ENCODE assay signal across 9 cellular contexts in the genomic region with DNA sequence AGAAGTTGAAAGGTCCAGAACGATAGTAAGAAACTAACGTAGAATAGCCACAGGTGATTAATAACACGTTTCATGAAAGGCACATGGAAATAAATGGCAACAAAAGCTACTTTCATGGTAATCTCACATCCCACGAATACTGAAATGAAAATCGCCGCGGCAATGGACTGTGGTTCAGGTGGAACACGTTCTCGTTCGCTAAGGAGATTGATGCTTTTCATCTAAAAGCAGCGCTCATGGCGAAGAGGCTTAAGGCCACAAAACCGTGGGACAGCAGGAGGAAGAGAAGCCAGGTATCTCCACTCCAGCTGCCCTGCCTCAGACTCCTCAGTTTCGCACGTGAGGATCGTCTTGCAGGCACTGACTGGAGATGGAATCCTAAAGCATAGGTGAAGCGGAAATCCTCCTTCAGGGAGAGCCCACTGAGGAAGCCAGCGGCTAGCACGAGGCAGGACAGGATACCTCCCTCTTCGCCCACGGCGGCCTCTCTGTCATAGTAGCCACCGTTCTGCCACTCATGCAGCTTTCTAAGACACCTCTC. TPM values are rescaled to one million over a fixed set of nuclear protein-coding genes. Genes with fewer than 3 reads are reported as not detected.
DNase-seq lines count a peak whose midpoint lies in the region; ATAC-seq, FAIRE-seq and TF ChIP-seq lines count a peak whose summit lies in the region.
"Had no signal": no experiment of that assay in that cellular context is flagged by ENCODE, and none has a peak within 500 bp of the region (broad histone marks: within the 10 kb centered on the region; RNA-seq: fewer than 3 reads in every experiment).

No MANE protein-coding gene starts in this region.

- TF ChIP-seq POLR2A in H1 (IDR thresholded peaks at IDR 0.05; ENCODE audit: control extremely low read depth in 1 of 2, low read depth in 2 of 2, low read length in 2 of 2): no peak

- peaks cover 3 to 4% of the 10 kb centered on the region in 2 experiments for H4K20me1 ChIP-seq in H1 (replicated peaks in 1 of 2; ENCODE audit: control insufficient read depth in 1 of 2, insufficient read depth in 2 of 2, low read length in 2 of 2)

- H2BK5ac ChIP-seq in H1 (ENCODE audit: low read depth, low read length): peak overlapping the region; percentile 89

- no peak for TF ChIP-seq CTCF in AG04449 (IDR thresholded peaks at IDR 0.05; ENCODE audit: insufficient read depth, low read length, missing control alignments)
- no peak for TF ChIP-seq CTCF in RWPE1 (conservative IDR thresholded peaks at IDR 0.05; ENCODE audit: low read depth)
- no peak for TF ChIP-seq CTCF in H1 (IDR thresholded peaks at IDR 0.05; ENCODE audit: control extremely low read depth in 1 of 3, insufficient read depth in 1 of 3, low read depth in 1 of 3, low read length in 3 of 3)
- no peak for TF ChIP-seq CTCF in natural killer cell (IDR thresholded peaks at IDR 0.05)

- H3K4me3 ChIP-seq in AG04449 (ENCODE audit: low read depth, low read length): peak overlapping the region; percentile 91
- H3K4me3 ChIP-seq in H1 (ENCODE audit: extremely low read depth in 1 of 4, insufficient read depth in 2 of 4, low read depth in 3 of 4, low read length in 4 of 4): peak overlapping the region; percentile 82 to 96 (median 91)

- peak overlapping the region; percentile 70 for H3K56ac ChIP-seq in H1 (replicated peaks; ENCODE audit: insufficient read length, low read depth, low read length)

- H2BK120ac ChIP-seq in H1 (replicated peaks; ENCODE audit: low read depth, low read length): peak overlapping the region; percentile 21

- no peak overlapping the region for H4K91ac ChIP-seq in H1 (replicated peaks; ENCODE audit: insufficient read length, low read length)

- H3K23me2 ChIP-seq in H1 (ENCODE audit: low read depth, low read length): peaks cover 13% of the 10 kb centered on the region

- H3K9me3 ChIP-seq in H1 (ENCODE audit: insufficient read depth in 2 of 2, low read depth in 1 of 2, low read length in 1 of 2): no peaks in the 10 kb centered on the region

- H3K4me1 ChIP-seq in H1 (replicated peaks in 1 of 4; ENCODE audit: control insufficient read depth in 3 of 4, insufficient read depth in 4 of 4, low read length in 3 of 4): peaks cover 0 to 3% (median 0%) of the 10 kb centered on the region in 4 experiments; a peak in 2 of 7 replicates

- no peak for DNase-seq in AG04449 (ENCODE audit: low read depth, low spot score)
- no peak for DNase-seq in RWPE1 (ENCODE audit: low spot score)
- no peak for DNase-seq in H1 (ENCODE audit: low read depth in 1 of 2, low spot score in 2 of 2)
- no peak for DNase-seq in natural killer cell
- DNase-seq in iPS-NIHi11 (ENCODE audit: low spot score): no peak
- DNase-seq in C1 segment of cervical spinal cord (lab: John Stamatoyannopoulos, UW): no peak

- H3K36me3 ChIP-seq in H1 (ENCODE audit: control insufficient read depth in 2 of 4, insufficient read depth in 4 of 4, low read length in 3 of 4): no peaks in the 10 kb centered on the region

- no peak overlapping the region for H3K23ac ChIP-seq in H1 (ENCODE audit: insufficient read length)

- H3K4me1 Mint-ChIP-seq in natural killer cell: peaks cover 18 to 27% of the 10 kb centered on the region in 2 donors

- H2AK5ac ChIP-seq in H1 (ENCODE audit: low read depth, low read length): no peak overlapping the region

- no peak for TF ChIP-seq EP300 in H1 (IDR thresholded peaks at IDR 0.05; ENCODE audit: borderline replicate concordance in 1 of 2, low read depth in 2 of 2, low read length in 2 of 2)

- H2BK12ac ChIP-seq in H1 (ENCODE audit: low read depth, low read length): 0 out of 2 replicates have a peak overlapping the region, but pooled peaks have one; percentile 12

- H3K27ac ChIP-seq in RWPE1 (peak overlapping the region; percentile 97), H1 (ENCODE audit: low read depth, low read length) (peak overlapping the region; percentile 51; the same call in 1 of the 2 replicates)

- H2BK15ac ChIP-seq in H1 (ENCODE audit: low read length): no peak overlapping the region

- H3K4ac ChIP-seq in H1 (replicated peaks; ENCODE audit: insufficient read length, low read depth, low read length): peak overlapping the region; percentile 95

- H3K4me3 Mint-ChIP-seq in natural killer cell: peak overlapping the region; percentile 96

- H3K36me3 Mint-ChIP-seq in natural killer cell: no peaks in the 10 kb centered on the region

- H3K79me2 ChIP-seq in H1 (ENCODE audit: control insufficient read depth in 1 of 2, insufficient read depth in 2 of 2, low read length in 2 of 2): peaks cover 0 to 31% of the 10 kb centered on the region in 2 experiments

- peak overlapping the region; percentile 3 for H3K14ac ChIP-seq in H1 (ENCODE audit: insufficient read length)

- H2BK20ac ChIP-seq in H1 (ENCODE audit: low read length): no peak overlapping the region

- H3K79me1 ChIP-seq in H1 (ENCODE audit: low read depth, low read length): no peaks in the 10 kb centered on the region

- TF ChIP-seq RAD21 in H1 (IDR thresholded peaks at IDR 0.05 in 1 of 2, conservative IDR thresholded peaks at IDR 0.05 in 1 of 2; ENCODE audit: low read depth in 2 of 2, low read length in 2 of 2): no peak

- H3K9me3 Mint-ChIP-seq in natural killer cell: no peaks in the 10 kb centered on the region

- peaks cover 14 to 21% of the 10 kb centered on the region in 2 donors for H3K27me3 Mint-ChIP-seq in natural killer cell (ENCODE audit: low read depth in 2 of 2)

- H3K27me3 ChIP-seq in H1 (replicated peaks in 1 of 4; ENCODE audit: control insufficient read depth in 3 of 4, extremely low read depth in 1 of 4, insufficient read depth in 3 of 4, low read length in 3 of 4): peaks cover 0 to 11% (median 5%) of the 10 kb centered on the region in 4 experiments; a peak in 4 of 7 replicates

- peak overlapping the region; percentile 90 for H4K8ac ChIP-seq in H1 (ENCODE audit: extremely low read depth, insufficient read depth, low read length)

- CTCF ChIA-PET in AG04449 (lab: Yijun Ruan, JAX): interaction anchor here (1.0 to 2.3 kb wide), 2 partner anchors 9 to 631 kb away, joined by 4 to 32 read pairs; no protein-coding TSS in a partner anchor
- CTCF ChIA-PET in RWPE1 (lab: Yijun Ruan, JAX): interaction anchor here (0.6 kb wide), 1 partner anchor 148 kb away, joined by 4 read pairs; no protein-coding TSS in a partner anchor
- CTCF ChIA-PET in H1 (lab: Charles Lee; ENCODE audit: partially characterized antibody): interaction anchor here (0.7 to 1.2 kb wide), 4 partner anchors 12 to 49 kb away, joined by 3 to 5 read pairs (median 3); no protein-coding TSS in a partner anchor

- no peak for FAIRE-seq in H1 (lab: Jason Lieb, UNC)

- peak overlapping the region; percentile 54 to 80 (median 78) for H3K9ac ChIP-seq in H1 (replicated peaks in 1 of 4; ENCODE audit: extremely low read depth in 1 of 4, low read depth in 3 of 4, low read length in 3 of 4)

- ATAC-seq in GM18861 (IDR thresholded peaks at IDR 0.05; ENCODE audit: unreplicated experiment): peak; percentile 6
- peak; percentile 10 for ATAC-seq in HG03103 (IDR thresholded peaks at IDR 0.05; ENCODE audit: low read depth, unreplicated experiment)
- ATAC-seq in natural killer cell: peak in 2 of 3 donors; percentile 5 to 17

- 11% methylated on average over 23 of the region's 23 CpGs; no CpG with 5 or more reads in 1 of the 2 experiments for WGBS in H1 (ENCODE audit: extremely low coverage in 1 of 2, insufficient coverage in 1 of 2, insufficient read length in 1 of 2, insufficient replicate concordance in 2 of 2, low coverage in 1 of 2, low lambda C conversion rate in 2 of 2, missing lambda C conversion rate in 1 of 2), 2 experiments

- intact Hi-C loops in natural killer cell (cut with micrococcal nuclease): no loop called here

- peak overlapping the region; percentile 71 for H4K5ac ChIP-seq in H1 (ENCODE audit: insufficient read length, low read depth, low read length)

- peak overlapping the region; percentile 62 to 85 for H3K27ac Mint-ChIP-seq in natural killer cell

- POLR2A ChIA-PET in AG04449 (lab: Yijun Ruan, JAX): interaction anchor here (0.5 kb wide), 1 partner anchor 254 kb away, joined by 3 read pairs; no protein-coding TSS in a partner anchor
- POLR2A ChIA-PET in RWPE1 (lab: Yijun Ruan, JAX; ENCODE audit: low non-redundant PET): no interaction called here
- POLR2A ChIA-PET in H1 (lab: Charles Lee; ENCODE audit: partially characterized antibody): interaction anchor here (0.7 to 1.5 kb wide), 4 partner anchors 9 to 192 kb away, joined by 3 to 4 read pairs (median 4); no protein-coding TSS in a partner anchor

- peak overlapping the region; percentile 99 for H2AFZ ChIP-seq in H1 (ENCODE audit: low read length)

- peak overlapping the region; percentile 36; the same call in 1 of the 2 replicates for H3K18ac ChIP-seq in H1 (ENCODE audit: extremely low read depth, low read length)

- peak overlapping the region; percentile 85 to 87 for H3K4me2 ChIP-seq in H1 (ENCODE audit: insufficient read depth in 1 of 2, low read depth in 2 of 2, low read length in 2 of 2)

TF ChIP-seq in H1, 55 proteins besides CTCF, POLR2A, EP300 and RAD21 (continues in another document):
- TF ChIP-seq ASH2L (IDR thresholded peaks at IDR 0.05; ENCODE audit: low read length) (no peak), RBBP5 (IDR thresholded peaks at IDR 0.05; ENCODE audit: borderline replicate concordance, low read depth, low read length) (no peak; the same call in 1 of the 2 replicates), MAX (IDR thresholded peaks at IDR 0.05) (peak; percentile 78)

RNA-seq across cellular contexts. Expression of gene GPHN, which starts 0.7 kb away (rescaled TPM):
- 16.0 and 20.8 TPM in 2 replicates for total RNA-seq in H1 (2021; fragmentation: NEBNext Ultra II Directional; extraction: Animal tissue kit (Norgen Biotek cat#: 25700))
- 4.7 and 6.0 TPM in 2 replicates for polyA plus RNA-seq in H1 (2011; rRNA removed)
- polyA plus RNA-seq in H1 (2011; cell fraction: cytosol; rRNA removed): 7.6 TPM
- 12.1 TPM for polyA plus RNA-seq in H1 (2011; cell fraction: nucleus; rRNA removed)
- polyA plus RNA-seq in H1 (2012, experiment 1 of 2): 8.3 to 16.3 TPM (median 14.8 TPM) in 4 replicates
- polyA plus RNA-seq in H1 (2012, experiment 2 of 2): 4.5 TPM
- polyA plus RNA-seq in H1 (2013, experiment 1 of 2): 14.0 TPM
- polyA plus RNA-seq in H1 (2013, experiment 2 of 2): 11.1 TPM
- 27.6 and 30.3 TPM in 2 replicates for polyA minus RNA-seq in H1 (2011; rRNA and poly(A)+ RNA removed)
- polyA minus RNA-seq in H1 (2011; cell fraction: cytosol; rRNA and poly(A)+ RNA removed): 12.2 TPM
- 87.3 TPM for polyA minus RNA-seq in H1 (2011; cell fraction: nucleus; rRNA and poly(A)+ RNA removed)
- total RNA-seq in natural killer cell: 1 to 10 TPM; 6.3 to 9.4 (median 8.7) TPM

RNA-seq across cellular contexts. Expression of gene CCDC196, which starts 21.1 kb away (rescaled TPM):
- total RNA-seq in H1 (2021; fragmentation: NEBNext Ultra II Directional; extraction: Animal tissue kit (Norgen Biotek cat#: 25700)): not detected in 2 replicates
- not detected in 2 replicates for polyA plus RNA-seq in H1 (2011; rRNA removed)
- polyA plus RNA-seq in H1 (2011; cell fraction: cytosol; rRNA removed): not detected
- not detected for polyA plus RNA-seq in H1 (2011; cell fraction: nucleus; rRNA removed)
- not detected in 4 replicates for polyA plus RNA-seq in H1 (2012, experiment 1 of 2)
- not detected for polyA plus RNA-seq in H1 (2012, experiment 2 of 2)
- polyA plus RNA-seq in H1 (2013, experiment 1 of 2): not detected
- not detected for polyA plus RNA-seq in H1 (2013, experiment 2 of 2)
- not detected in 2 replicates for polyA minus RNA-seq in H1 (2011; rRNA and poly(A)+ RNA removed)
- polyA minus RNA-seq in H1 (2011; cell fraction: cytosol; rRNA and poly(A)+ RNA removed): not detected
- polyA minus RNA-seq in H1 (2011; cell fraction: nucleus; rRNA and poly(A)+ RNA removed): not detected
- not detected for total RNA-seq in natural killer cell
- total RNA-seq: HT1080 had no signal
